In genomic region chr9:89486681-89487080, GRCh38 we compare ENCODE assay signal across 21 cellular contexts. TPM values are rescaled to one million over a fixed set of nuclear protein-coding genes. Genes with fewer than 3 reads are reported as not detected.
DNase-seq lines count a peak whose midpoint lies in the region; ATAC-seq and TF ChIP-seq lines count a peak whose summit lies in the region.
"Had no signal": no experiment of that assay in that cellular context is flagged by ENCODE, and none has a peak within 500 bp of the region (broad histone marks: within the 10 kb centered on the region; RNA-seq: fewer than 3 reads in every experiment).

No MANE protein-coding gene starts in this region.

- peak overlapping the region; percentile 76 for H3K27ac Mint-ChIP-seq in activated naive CD4-positive, alpha-beta T cell treated with anti-CD3 and anti-CD28 coated beads, Interleukin-2, amount 50 U/mL, for 24 hours
- peak overlapping the region; percentile 70 for H3K27ac Mint-ChIP-seq in activated CD4-positive, alpha-beta memory T cell treated with anti-CD3 and anti-CD28 coated beads for 36 hours
- H3K27ac Mint-ChIP-seq in effector memory CD8-positive, alpha-beta T cell, result peak overlapping the region; percentile 21 to 58

- no peak overlapping the region for H3K4me3 ChIP-seq in brain microvascular endothelial cell (ENCODE audit: low read depth, low read length)
- H3K4me3 ChIP-seq: body of pancreas, right atrium auricular region had no signal

- peak overlapping the region; percentile 44 for H3K4me3 Mint-ChIP-seq in activated naive CD4-positive, alpha-beta T cell treated with anti-CD3 and anti-CD28 coated beads, Interleukin-2, amount 50 U/mL, for 24 hours
- H3K4me3 Mint-ChIP-seq in activated CD4-positive, alpha-beta memory T cell treated with anti-CD3 and anti-CD28 coated beads for 36 hours, result no peak overlapping the region
- peak overlapping the region in 1 of 2 donors; percentile 28 for H3K4me3 Mint-ChIP-seq in effector memory CD8-positive, alpha-beta T cell

- no peak for TF ChIP-seq CTCF in brain microvascular endothelial cell (IDR thresholded peaks at IDR 0.05; ENCODE audit: low read depth, low read length, missing control alignments)

- intact Hi-C loops in activated CD4-positive, alpha-beta memory T cell treated with anti-CD3 and anti-CD28 coated beads for 36 hours (cut with micrococcal nuclease), result no loop called here

- H3K36me3 Mint-ChIP-seq in activated naive CD4-positive, alpha-beta T cell treated with anti-CD3 and anti-CD28 coated beads, Interleukin-2, amount 50 U/mL, for 24 hours, result peaks cover 26% of the 10 kb centered on the region
- H3K36me3 Mint-ChIP-seq in activated CD4-positive, alpha-beta memory T cell treated with anti-CD3 and anti-CD28 coated beads for 36 hours, result peaks cover 7% of the 10 kb centered on the region
- H3K36me3 Mint-ChIP-seq in effector memory CD8-positive, alpha-beta T cell (ENCODE audit: insufficient read depth), result peaks cover 37% of the 10 kb centered on the region

- no peaks in the 10 kb centered on the region for H3K27me3 Mint-ChIP-seq in activated naive CD4-positive, alpha-beta T cell treated with anti-CD3 and anti-CD28 coated beads, Interleukin-2, amount 50 U/mL, for 24 hours
- H3K27me3 Mint-ChIP-seq in activated CD4-positive, alpha-beta memory T cell treated with anti-CD3 and anti-CD28 coated beads for 36 hours, result no peaks in the 10 kb centered on the region
- H3K27me3 Mint-ChIP-seq in effector memory CD8-positive, alpha-beta T cell, result no peaks in the 10 kb centered on the region

- no peak overlapping the region for H3K27ac ChIP-seq in brain microvascular endothelial cell
- H3K27ac ChIP-seq: body of pancreas, foreskin keratinocyte, right atrium auricular region had no signal

- CTCF ChIA-PET in activated CD4-positive, alpha-beta memory T cell treated with anti-CD3 and anti-CD28 coated beads for 36 hours (lab: Charles Lee), result interaction anchor here (0.7 to 6.3 kb wide), 3 partner anchors 9 to 62 kb away, joined by 3 to 26 read pairs (median 25); no protein-coding TSS in a partner anchor

- peaks cover 4% of the 10 kb centered on the region for H3K9me3 Mint-ChIP-seq in activated naive CD4-positive, alpha-beta T cell treated with anti-CD3 and anti-CD28 coated beads, Interleukin-2, amount 50 U/mL, for 24 hours
- H3K9me3 Mint-ChIP-seq in activated CD4-positive, alpha-beta memory T cell treated with anti-CD3 and anti-CD28 coated beads for 36 hours, result no peaks in the 10 kb centered on the region
- no peaks in the 10 kb centered on the region for H3K9me3 Mint-ChIP-seq in effector memory CD8-positive, alpha-beta T cell

- H3K36me3 ChIP-seq in brain microvascular endothelial cell (replicated peaks), result no peaks in the 10 kb centered on the region
- H3K36me3 ChIP-seq: right atrium auricular region had no signal

- DNase-seq in activated naive CD4-positive, alpha-beta T cell (lab: John Stamatoyannopoulos, UW), result no peak
- DNase-seq in activated CD4-positive, alpha-beta memory T cell treated with anti-CD3 and anti-CD28 coated beads for 36 hours, result peak; percentile 16
- no peak for DNase-seq in effector memory CD8-positive, alpha-beta T cell
- DNase-seq in D341Med (ENCODE audit: low spot score), result no peak
- DNase-seq in NCI-H510A treated with DMSO at 0.1 percent for 48 hours (lab: John Stamatoyannopoulos, UW), result no peak
- no peak for DNase-seq in brain microvascular endothelial cell
- DNase-seq: activated CD4-positive, alpha-beta T cell treated with anti-CD3 and anti-CD28 coated beads, Interleukin-2, amount 50 U/mL, for 1 hour; activated gamma-delta T cell treated with Interleukin-2 at 50 U/mL for 16 hours; body of pancreas; Calu3; cortex of kidney; foreskin keratinocyte; GOT3; left cardiac atrium; NCI-H69; occipital lobe; OCI-M1; T1000 had no signal

- POLR2A ChIA-PET in activated CD4-positive, alpha-beta memory T cell treated with anti-CD3 and anti-CD28 coated beads for 36 hours (lab: Charles Lee), result interaction anchor here (0.9 kb wide), 1 partner anchor 20 kb away, joined by 3 read pairs; no protein-coding TSS in a partner anchor

- ATAC-seq in effector memory CD8-positive, alpha-beta T cell (replicated peaks), result no peak
- ATAC-seq in HG03520 (IDR thresholded peaks at IDR 0.05; ENCODE audit: unreplicated experiment), result no peak
- ATAC-seq: body of pancreas, foreskin keratinocyte, left cardiac atrium had no signal

- H3K4me1 Mint-ChIP-seq in activated naive CD4-positive, alpha-beta T cell treated with anti-CD3 and anti-CD28 coated beads, Interleukin-2, amount 50 U/mL, for 24 hours, result peaks cover 94% of the 10 kb centered on the region
- peaks cover 93% of the 10 kb centered on the region for H3K4me1 Mint-ChIP-seq in activated CD4-positive, alpha-beta memory T cell treated with anti-CD3 and anti-CD28 coated beads for 36 hours (ENCODE audit: low read depth)
- H3K4me1 Mint-ChIP-seq in effector memory CD8-positive, alpha-beta T cell (ENCODE audit: low read depth in 2 of 2), result peaks cover 84 to 90% of the 10 kb centered on the region in 2 donors

- in situ Hi-C loops in brain microvascular endothelial cell (cut with HindIII; ENCODE audit: low pct_ligation_motif_present, low sequenced_read_pairs), result no loop called here

- H3K27me3 ChIP-seq in brain microvascular endothelial cell (replicated peaks), result no peaks in the 10 kb centered on the region
- H3K27me3 ChIP-seq: body of pancreas, foreskin keratinocyte, right atrium auricular region had no signal

RNA-seq across cellular contexts. Expression of gene SEMA4D, which starts 11.2 kb away (rescaled TPM):
- 100 to 1,000 TPM; 159 to 161 TPM for total RNA-seq in activated CD4-positive, alpha-beta memory T cell treated with anti-CD3 and anti-CD28 coated beads for 36 hours
